ENCODE assay signal across 1 cellular context in the genomic region with DNA sequence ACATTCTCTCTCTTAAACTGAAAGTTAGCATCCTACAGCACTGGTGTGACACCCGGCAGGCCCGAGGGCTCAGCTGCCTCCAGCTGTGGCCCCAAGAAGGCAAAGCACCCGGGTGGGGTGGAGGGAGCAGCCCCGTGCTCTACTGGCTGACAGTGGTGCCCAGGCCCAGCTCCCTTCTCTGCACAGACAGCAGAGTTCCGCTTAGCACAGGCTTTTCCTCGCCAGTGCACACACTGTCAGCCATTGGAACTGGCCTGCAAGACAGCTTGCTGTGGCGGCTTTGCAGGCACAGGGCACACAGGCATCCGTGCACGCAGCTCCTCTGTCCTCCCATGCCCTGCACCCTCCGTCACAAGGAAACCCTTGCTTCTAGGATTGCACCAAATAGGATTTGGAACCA.
TF ChIP-seq lines count a peak whose summit lies in the region.

No MANE protein-coding gene starts in this region.

TF ChIP-seq in neural cell, 6 proteins besides CTCF, POLR2A, EP300 and RAD21:
- peak; percentile 7 for TF ChIP-seq POLR2AphosphoS5 (IDR thresholded peaks at IDR 0.05)
